In genomic region chr3:189673535-189673934, GRCh38 we compare ENCODE assay signal across 15 cellular contexts. TPM values are rescaled to one million over a fixed set of nuclear protein-coding genes. Genes with fewer than 3 reads are reported as not detected.
DNase-seq lines count a peak whose midpoint lies in the region; ATAC-seq and TF ChIP-seq lines count a peak whose summit lies in the region.
"Had no signal": no experiment of that assay in that cellular context is flagged by ENCODE, and none has a peak within 500 bp of the region (broad histone marks: within the 10 kb centered on the region; RNA-seq: fewer than 3 reads in every experiment).

No MANE protein-coding gene starts in this region.

- H3K9ac ChIP-seq in OCI-LY1 (ENCODE audit: low read length): no peak overlapping the region
- H3K9ac ChIP-seq: SK-N-SH had no signal

- H3K4me3 ChIP-seq in OCI-LY1 (ENCODE audit: low read depth, low read length, poor library complexity, severe bottlenecking): no peak overlapping the region
- H3K4me3 ChIP-seq: body of pancreas, HAP-1, right lobe of liver had no signal

- H3K27ac ChIP-seq in OCI-LY1 (ENCODE audit: low read depth, low read length, poor library complexity, severe bottlenecking): no peak overlapping the region
- H3K27ac ChIP-seq: body of pancreas had no signal

- peak overlapping the region; percentile 15; the same call in 1 of the 2 replicates for H3K4me2 ChIP-seq in OCI-LY1 (ENCODE audit: low read length)
- H3K4me2 ChIP-seq: SK-N-SH had no signal

- no peak for TF ChIP-seq CTCF in OCI-LY1 (IDR thresholded peaks at IDR 0.05; ENCODE audit: low read length)

- H3F3A ChIP-seq in OCI-LY1 (ENCODE audit: insufficient read depth, low read length): no peaks in the 10 kb centered on the region

- no peak for DNase-seq in activated T-cell treated with anti-CD3 and anti-CD28 coated beads, Interleukin-2, amount 50 U/mL, for 48 hours
- DNase-seq in G401 (ENCODE audit: low spot score) (no peak), mesenteric fat pad (ENCODE audit: low spot score) (no peak)
- no peak for DNase-seq in activated CD8-positive, alpha-beta memory T cell treated with anti-CD3 and anti-CD28 coated beads, Interleukin-2, amount 50 U/mL, for 4 hours
- DNase-seq: activated CD4-positive, CD25-positive, alpha-beta regulatory T cell; body of pancreas; naive thymus-derived CD8-positive, alpha-beta T cell; NCI-H1436 treated with DMSO at 0.1 percent for 48 hours; right lobe of liver; SK-N-SH had no signal

- H3K36me3 ChIP-seq in OCI-LY1 (ENCODE audit: insufficient read depth, low read length): no peaks in the 10 kb centered on the region
- H3K36me3 ChIP-seq: HAP-1, right lobe of liver had no signal

- peak; percentile 82 for ATAC-seq in GM18858 (IDR thresholded peaks at IDR 0.05; ENCODE audit: unreplicated experiment)
- ATAC-seq in GM21515 (IDR thresholded peaks at IDR 0.05; ENCODE audit: unreplicated experiment): peak; percentile 78
- ATAC-seq in HG03045 (IDR thresholded peaks at IDR 0.05; ENCODE audit: unreplicated experiment): peak; percentile 74
- ATAC-seq: body of pancreas; naive thymus-derived CD8-positive, alpha-beta T cell had no signal

- no peaks in the 10 kb centered on the region for H3K27me3 ChIP-seq in OCI-LY1 (ENCODE audit: insufficient read depth, low read length)
- H3K27me3 ChIP-seq: body of pancreas, right lobe of liver had no signal

- in situ Hi-C loops in G401 (cut with HindIII; ENCODE audit: low sequenced_read_pairs): no loop called here

- no peaks in the 10 kb centered on the region for H4K20me1 ChIP-seq in OCI-LY1 (ENCODE audit: insufficient read depth, low read length)

- H3K9me2 ChIP-seq in OCI-LY1 (ENCODE audit: low read depth, low read length): no peaks in the 10 kb centered on the region
- H3K9me2 ChIP-seq: SK-N-SH had no signal

- no peaks in the 10 kb centered on the region for H3K9me3 ChIP-seq in OCI-LY1 (ENCODE audit: low read length)
- H3K9me3 ChIP-seq: body of pancreas, HAP-1, right lobe of liver, SK-N-SH had no signal

- no peak overlapping the region for H2AFZ ChIP-seq in OCI-LY1 (ENCODE audit: low read length)

- H3K4me1 ChIP-seq in OCI-LY1 (ENCODE audit: insufficient read depth, low read length, severe bottlenecking): peaks cover 38% of the 10 kb centered on the region
- H3K4me1 ChIP-seq: body of pancreas, HAP-1 had no signal

- no peaks in the 10 kb centered on the region for H3K79me2 ChIP-seq in OCI-LY1 (ENCODE audit: insufficient read depth, low read length)

RNA-seq across cellular contexts. Expression of gene TP63, which starts 42.3 kb away (rescaled TPM):
- total RNA-seq in G401 (2014; rRNA removed; shearing (Covaris generic)): not detected in 2 replicates
- 0.35 TPM for total RNA-seq in mesenteric fat pad
- total RNA-seq: body of pancreas; naive thymus-derived CD8-positive, alpha-beta T cell had no signal
